Comparison of ENCODE assay signal across 21 cellular contexts in the genomic region with DNA sequence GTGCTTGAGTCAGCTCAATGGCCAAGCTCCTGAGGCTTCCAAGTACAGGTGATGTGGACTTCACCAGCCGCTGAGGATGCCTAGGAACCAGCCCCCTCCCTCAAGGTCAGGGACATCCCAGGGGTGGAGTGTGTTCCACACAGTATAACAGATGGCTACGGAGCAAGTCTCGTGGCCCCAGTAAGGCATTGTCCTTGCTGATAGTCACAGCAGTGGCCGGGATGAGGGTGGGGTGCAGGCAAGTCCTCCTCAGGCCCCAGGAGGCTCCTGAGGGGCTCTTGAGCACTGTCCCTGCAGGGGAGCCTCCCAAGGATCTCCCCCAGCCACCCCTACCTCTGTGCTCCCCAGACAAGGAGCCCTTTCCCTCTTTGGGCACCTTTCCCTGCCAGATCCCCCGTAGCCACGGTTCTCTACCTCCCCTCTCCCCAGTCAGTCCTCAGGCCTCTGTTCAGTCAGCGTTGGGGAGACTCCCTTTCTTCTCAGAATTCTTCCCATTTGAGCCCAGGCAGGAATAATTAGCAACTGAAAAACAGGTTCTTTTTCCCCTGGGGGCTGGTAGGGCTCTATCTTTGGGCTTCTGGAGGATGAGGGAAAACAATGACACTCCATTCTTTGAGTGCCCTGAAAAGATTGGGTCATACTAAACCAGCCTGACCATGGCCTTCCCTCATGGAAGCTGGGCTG. TPM values are rescaled to one million over a fixed set of nuclear protein-coding genes. Genes with fewer than 3 reads are reported as not detected.
DNase-seq lines count a peak whose midpoint lies in the region; ATAC-seq, FAIRE-seq and TF ChIP-seq lines count a peak whose summit lies in the region.
"Had no signal": no experiment of that assay in that cellular context is flagged by ENCODE, and none has a peak within 500 bp of the region (broad histone marks: within the 10 kb centered on the region; RNA-seq: fewer than 3 reads in every experiment).

No MANE protein-coding gene starts in this region.

- H4K20me1 ChIP-seq in K562 (replicated peaks; ENCODE audit: control insufficient read depth, insufficient read depth, low read length): no peaks in the 10 kb centered on the region
- H4K20me1 ChIP-seq in GM23248 (ENCODE audit: insufficient read depth): no peaks in the 10 kb centered on the region

- POLR2A ChIA-PET in K562 (lab: Yijun Ruan, JAX): no interaction called here

- no peak for TF ChIP-seq RAD21 in K562 (CRISPR knock-in tag; conservative IDR thresholded peaks at IDR 0.05 in 1 of 2, IDR thresholded peaks at IDR 0.05 in 1 of 2)

- H3K36me3 Mint-ChIP-seq in stimulated activated naive B cell treated with anti-CD40 and anti-IgM and Interleukin-4, amounts not matched to agents 10 μg/mL and 1 μg/mL and 100 μg/mL, for 72 hours: peaks cover 0 to 6% of the 10 kb centered on the region in 2 donors
- H3K36me3 Mint-ChIP-seq: CD8-positive, alpha-beta T cell had no signal

- H3K27ac Mint-ChIP-seq in stimulated activated naive B cell treated with anti-CD40 and anti-IgM and Interleukin-4, amounts not matched to agents 10 μg/mL and 1 μg/mL and 100 μg/mL, for 72 hours: peak overlapping the region; percentile 81
- H3K27ac Mint-ChIP-seq: CD8-positive, alpha-beta T cell had no signal

- intact Hi-C loops in K562 (cut with micrococcal nuclease): no loop called here
- intact Hi-C loops in heart left ventricle (cut with DNase I): no loop called here

- peaks cover 11 to 13% of the 10 kb centered on the region in 2 donors for H3K27me3 Mint-ChIP-seq in stimulated activated naive B cell treated with anti-CD40 and anti-IgM and Interleukin-4, amounts not matched to agents 10 μg/mL and 1 μg/mL and 100 μg/mL, for 72 hours

- H3K79me2 ChIP-seq in K562 (ENCODE audit: control insufficient read depth, insufficient read depth, low read length) (no peaks in the 10 kb centered on the region), GM23248 (ENCODE audit: insufficient read depth) (no peaks in the 10 kb centered on the region)

- CTCF ChIA-PET in K562 (lab: Yijun Ruan, JAX; ENCODE audit: low intra/inter-chr PET ratio): no interaction called here

- no peaks in the 10 kb centered on the region for H3K9me3 ChIP-seq in K562 (replicated peaks; ENCODE audit: control insufficient read depth, insufficient read depth, low read depth, low read length)
- H3K9me3 ChIP-seq in WERI-Rb-1 (ENCODE audit: severe bottlenecking): no peaks in the 10 kb centered on the region
- H3K9me3 ChIP-seq in GM23248 (ENCODE audit: low read depth): no peaks in the 10 kb centered on the region
- no peaks in the 10 kb centered on the region for H3K9me3 ChIP-seq in heart left ventricle
- H3K9me3 ChIP-seq: MG63 had no signal

- TF ChIP-seq EP300 in K562 (IDR thresholded peaks at IDR 0.05; ENCODE audit: low read length): no peak

- H3K27ac ChIP-seq in K562 (ENCODE audit: extremely low read depth, low read depth, low read length) (no peak overlapping the region), WERI-Rb-1 (no peak overlapping the region), GM23248 (no peak overlapping the region), heart left ventricle (no peak overlapping the region)

- in situ Hi-C loops in K562 (cut with MboI): no loop called here
- in situ Hi-C loops in GM23248 (cut with MboI): no loop called here

- no TSS peak for BruUV-seq in K562 (replicated peaks; lab: Mats Ljungman, UMichigan)

- peak; percentile 27; the same call in 2 of the 3 replicates for ATAC-seq in K562
- no peak for ATAC-seq in stimulated activated naive B cell treated with anti-CD40 and anti-IgM and Interleukin-4, amounts not matched to agents 10 μg/mL and 1 μg/mL and 100 μg/mL, for 72 hours (replicated peaks)
- ATAC-seq in heart left ventricle: no peak
- ATAC-seq: CD8-positive, alpha-beta T cell had no signal

- 0 out of 2 replicates have a peak, but pooled peaks cover under 1% of the 10 kb centered on the region for H3F3A ChIP-seq in GM23248 (ENCODE audit: insufficient read depth)

- H3K4me2 ChIP-seq in K562 (ENCODE audit: insufficient read depth, low read length): no peak overlapping the region
- H3K4me2 ChIP-seq in GM23248 (ENCODE audit: unreplicated experiment): no peak overlapping the region

- no peaks in the 10 kb centered on the region for H3K9me3 Mint-ChIP-seq in stimulated activated naive B cell treated with anti-CD40 and anti-IgM and Interleukin-4, amounts not matched to agents 10 μg/mL and 1 μg/mL and 100 μg/mL, for 72 hours
- H3K9me3 Mint-ChIP-seq: CD8-positive, alpha-beta T cell had no signal

- H2AFZ ChIP-seq in K562 (ENCODE audit: low read depth, low read length): no peak overlapping the region
- H2AFZ ChIP-seq in GM23248: no peak overlapping the region

- 0 out of 4 replicates have a peak overlapping the region, but pooled peaks of 1 of the 2 experiments have one; percentile 2 for H3K9ac ChIP-seq in K562 (ENCODE audit: insufficient read depth in 1 of 2, low read depth in 2 of 2, low read length in 2 of 2)
- no peak overlapping the region for H3K9ac ChIP-seq in GM23248

- peaks cover 3% of the 10 kb centered on the region for H3K9me1 ChIP-seq in K562 (ENCODE audit: control insufficient read depth, insufficient read depth, low read length)

- 8% methylated on average over 7 of the region's 7 CpGs for WGBS in K562 (ENCODE audit: insufficient coverage, low coverage, missing lambda C conversion rate)
- 65 to 76% methylated on average over 7 of the region's 7 CpGs for WGBS in GM23248 (ENCODE audit: low coverage in 1 of 2, low lambda C conversion rate in 2 of 2, missing lambda C conversion rate in 2 of 2), 2 experiments
- whole genome bisulfite sequencing in heart left ventricle, 4 donors: 73 to 81% (median 78%) methylated on average over 5 to 7 of the region's 7 CpGs

- peak overlapping the region in 1 of 2 donors; percentile 38 for H3K4me3 Mint-ChIP-seq in stimulated activated naive B cell treated with anti-CD40 and anti-IgM and Interleukin-4, amounts not matched to agents 10 μg/mL and 1 μg/mL and 100 μg/mL, for 72 hours
- H3K4me3 Mint-ChIP-seq: CD8-positive, alpha-beta T cell had no signal

- TF ChIP-seq CTCF in K562 (IDR thresholded peaks at IDR 0.05 in 2 of 3, conservative IDR thresholded peaks at IDR 0.05 in 1 of 3; ENCODE audit: insufficient read depth in 2 of 3, low read depth in 1 of 3, low read length in 3 of 3) (no peak), WERI-Rb-1 (IDR thresholded peaks at IDR 0.05; ENCODE audit: low read depth, low read length) (no peak), heart left ventricle (IDR thresholded peaks at IDR 0.05) (no peak)

- peaks cover 56% of the 10 kb centered on the region for H3K27me3 ChIP-seq in H7 (ENCODE audit: control insufficient read depth, insufficient read depth, low read length)
- H3K27me3 ChIP-seq in K562 (ENCODE audit: control insufficient read depth in 2 of 2, insufficient read depth in 2 of 2, low read length in 2 of 2): peaks cover 0 to 21% of the 10 kb centered on the region in 2 experiments; a peak in 1 of 5 replicates
- H3K27me3 ChIP-seq in WERI-Rb-1 (ENCODE audit: insufficient read depth, low read depth, severe bottlenecking): no peaks in the 10 kb centered on the region
- no peaks in the 10 kb centered on the region for H3K27me3 ChIP-seq in GM23248 (replicated peaks; ENCODE audit: insufficient read depth)
- H3K27me3 ChIP-seq in heart left ventricle: no peaks in the 10 kb centered on the region
- H3K27me3 ChIP-seq: MG63 had no signal

- H3K4me3 ChIP-seq in H7 (ENCODE audit: insufficient read depth, low read depth, low read length) (no peak overlapping the region), K562 (no peak overlapping the region), WERI-Rb-1 (ENCODE audit: low read depth, low read length) (no peak overlapping the region), GM23248 (no peak overlapping the region), heart left ventricle (no peak overlapping the region)
- H3K4me3 ChIP-seq: MG63 had no signal

- no peak for TF ChIP-seq POLR2A in K562 (conservative IDR thresholded peaks at IDR 0.05)
- TF ChIP-seq POLR2A in heart left ventricle (IDR thresholded peaks at IDR 0.05): no peak

- H3K9me2 ChIP-seq in GM23248 (ENCODE audit: insufficient read depth): no peaks in the 10 kb centered on the region

- peaks cover 0 to 2% of the 10 kb centered on the region in 2 experiments; a peak in 3 of 5 replicates for H3K4me1 ChIP-seq in K562 (replicated peaks in 1 of 2; ENCODE audit: control insufficient read depth in 2 of 2, insufficient read depth in 2 of 2, low read length in 2 of 2)
- H3K4me1 ChIP-seq in GM23248 (ENCODE audit: insufficient read depth): peaks cover 12% of the 10 kb centered on the region
- H3K4me1 ChIP-seq in heart left ventricle: peaks cover 0 to 18% (median under 1%) of the 10 kb centered on the region in 12 donors

- H3K4me1 Mint-ChIP-seq in stimulated activated naive B cell treated with anti-CD40 and anti-IgM and Interleukin-4, amounts not matched to agents 10 μg/mL and 1 μg/mL and 100 μg/mL, for 72 hours: peaks cover 34 to 40% of the 10 kb centered on the region in 2 donors

- H3K36me3 ChIP-seq in H7 (replicated peaks; ENCODE audit: control insufficient read depth, insufficient read depth, low read length) (no peaks in the 10 kb centered on the region), K562 (ENCODE audit: control insufficient read depth, insufficient read depth, low read length) (no peaks in the 10 kb centered on the region), WERI-Rb-1 (no peaks in the 10 kb centered on the region), GM23248 (ENCODE audit: low read depth) (no peaks in the 10 kb centered on the region), heart left ventricle (no peaks in the 10 kb centered on the region)
- H3K36me3 ChIP-seq: MG63 had no signal

- DNase-seq in H7: peak; percentile 82
- peak in 1 of 4 experiments; percentile 10 for DNase-seq in K562 (ENCODE audit: extremely low read depth in 1 of 4, low spot score in 3 of 4)
- peak; percentile 59 for DNase-seq in iPS-NIHi11 (ENCODE audit: low spot score)
- no peak for DNase-seq in stimulated activated naive B cell treated with anti-CD40 and anti-IgM and Interleukin-4, amounts not matched to agents 10 μg/mL and 1 μg/mL and 100 μg/mL, for 72 hours
- no peak for DNase-seq in WERI-Rb-1
- DNase-seq in GM23248: no peak
- DNase-seq in heart left ventricle: no peak
- DNase-seq: ACHN, DMS79 treated with DMSO at 0.1 percent for 48 hours, GDM1, MG63, NCI-H1092 treated with DMSO at 0.1 percent for 48 hours, NCI-H1694 treated with DMSO at 0.1 percent for 48 hours, NCI-H2171 treated with DMSO at 0.1 percent for 48 hours, NCI-H510A, NCI-H82, SIG-M5 had no signal

- FAIRE-seq in K562 (lab: Jason Lieb, UNC): no peak
- FAIRE-seq: D721Med, GM12892 had no signal

RNA-seq across cellular contexts. Expression of a gene that starts 7.1 kb away (rescaled TPM):
- not detected in 2 replicates for total RNA-seq in H7 (2014; rRNA removed; shearing (Covaris generic))
- total RNA-seq in K562 (2011; cell fraction: chromatin; rRNA removed; ENCODE audit: low replicate concordance): not detected in 2 replicates
- not detected in 2 replicates for total RNA-seq in K562 (2011; cell fraction: nucleolus; rRNA removed)
- not detected in 2 replicates for total RNA-seq in K562 (2011; cell fraction: nucleoplasm; rRNA removed)
- total RNA-seq in K562 (2014; rRNA removed) (not detected in 2 replicates), K562 (2014; rRNA removed; fragmentation: Illumina TruSeq; extraction: Trizol) (not detected in 2 replicates), K562 (2015; rRNA removed; fragmentation: Illumina TruSeq; extraction: Trizol) (not detected in 2 replicates), K562 (2021) (not detected in 2 replicates), heart left ventricle (under 1 TPM in 1 of 9 donors, not detected in 8; 0.52 TPM)
- polyA plus RNA-seq in K562 (2011; rRNA removed) (not detected in 2 replicates), K562 (2014; fragmentation: Illumina TruSeq; extraction: Trizol) (not detected in 2 replicates), K562 (2014; fragmentation: Nextera tagmentation; extraction: Ambion mirVana) (not detected), K562 (2014; rRNA removed) (not detected in 2 replicates), GM23248 (2016; fragmentation: Nextera tagmentation; extraction: Ambion mirVana) (not detected in 2 replicates), heart left ventricle (not detected)
- polyA plus RNA-seq in K562 (2011; cell fraction: cytosol; rRNA removed): not detected in 2 replicates
- polyA plus RNA-seq in K562 (2011; cell fraction: nucleus; rRNA removed): not detected in 2 replicates
- polyA plus RNA-seq in K562 (2012): not detected in 2 replicates
- polyA minus RNA-seq in K562 (2011; rRNA and poly(A)+ RNA removed): not detected in 2 replicates
- not detected in 2 replicates for polyA minus RNA-seq in K562 (2011; cell fraction: cytosol; rRNA and poly(A)+ RNA removed)
- not detected in 2 replicates for polyA minus RNA-seq in K562 (2011; cell fraction: nucleus; rRNA and poly(A)+ RNA removed)
- total RNA-seq in GM23248 (2014; rRNA removed; shearing (Covaris generic)): not detected in 2 replicates
- total RNA-seq: CD8-positive, alpha-beta T cell; RPMI7951 had no signal

RNA-seq across cellular contexts. Expression of a gene that starts 21.0 kb away (rescaled TPM):
- 0.30 and 0.90 TPM in 2 replicates for total RNA-seq in H7 (2014; rRNA removed; shearing (Covaris generic))
- not detected in 2 replicates for total RNA-seq in K562 (2011; cell fraction: chromatin; rRNA removed; ENCODE audit: low replicate concordance)
- total RNA-seq in K562 (2011; cell fraction: nucleolus; rRNA removed): not detected in 2 replicates
- not detected in 2 replicates for total RNA-seq in K562 (2011; cell fraction: nucleoplasm; rRNA removed)
- total RNA-seq in K562 (2014; rRNA removed) (not detected in 2 replicates), K562 (2014; rRNA removed; fragmentation: Illumina TruSeq; extraction: Trizol) (not detected in 2 replicates), K562 (2015; rRNA removed; fragmentation: Illumina TruSeq; extraction: Trizol) (not detected in 2 replicates), K562 (2021) (not detected in 2 replicates), heart left ventricle (under 1 TPM in 2 of 9 donors, not detected in 7; 0.14 to 0.28 TPM)
- polyA plus RNA-seq in K562 (2011; rRNA removed) (not detected in 2 replicates), K562 (2014; fragmentation: Illumina TruSeq; extraction: Trizol) (not detected in 2 replicates), K562 (2014; fragmentation: Nextera tagmentation; extraction: Ambion mirVana) (not detected), K562 (2014; rRNA removed) (not detected in 2 replicates), GM23248 (2016; fragmentation: Nextera tagmentation; extraction: Ambion mirVana) (0.14 and 0.16 TPM in 2 replicates), heart left ventricle (not detected)
- polyA plus RNA-seq in K562 (2011; cell fraction: cytosol; rRNA removed): not detected in 2 replicates
- polyA plus RNA-seq in K562 (2011; cell fraction: nucleus; rRNA removed): not detected in 2 replicates
- polyA plus RNA-seq in K562 (2012): not detected in 2 replicates
- not detected in 2 replicates for polyA minus RNA-seq in K562 (2011; rRNA and poly(A)+ RNA removed)
- polyA minus RNA-seq in K562 (2011; cell fraction: cytosol; rRNA and poly(A)+ RNA removed): not detected in 2 replicates
- not detected in 2 replicates for polyA minus RNA-seq in K562 (2011; cell fraction: nucleus; rRNA and poly(A)+ RNA removed)
- 0.13 TPM in 1 of 2 replicates, not detected in the other for total RNA-seq in GM23248 (2014; rRNA removed; shearing (Covaris generic))
- total RNA-seq: RPMI7951 had no signal

RNA-seq across cellular contexts. Expression of a gene that starts 29.0 kb away (rescaled TPM):
- 0.18 and 0.42 TPM in 2 replicates for total RNA-seq in H7 (2014; rRNA removed; shearing (Covaris generic))
- not detected in 2 replicates for total RNA-seq in K562 (2011; cell fraction: chromatin; rRNA removed; ENCODE audit: low replicate concordance)
- total RNA-seq in K562 (2011; cell fraction: nucleolus; rRNA removed): not detected in 2 replicates
- not detected in 2 replicates for total RNA-seq in K562 (2011; cell fraction: nucleoplasm; rRNA removed)
- not detected in 2 replicates for total RNA-seq in K562 (2014; rRNA removed)
- total RNA-seq in K562 (2014; rRNA removed; fragmentation: Illumina TruSeq; extraction: Trizol): not detected in 2 replicates
- total RNA-seq in K562 (2015; rRNA removed; fragmentation: Illumina TruSeq; extraction: Trizol): not detected in 2 replicates
- not detected in 2 replicates for total RNA-seq in K562 (2021)
- not detected in 2 replicates for polyA plus RNA-seq in K562 (2011; rRNA removed)
- not detected in 2 replicates for polyA plus RNA-seq in K562 (2011; cell fraction: cytosol; rRNA removed)
- not detected in 2 replicates for polyA plus RNA-seq in K562 (2011; cell fraction: nucleus; rRNA removed)
- polyA plus RNA-seq in K562 (2012): not detected in 2 replicates
- polyA plus RNA-seq in K562 (2014; fragmentation: Illumina TruSeq; extraction: Trizol): not detected in 2 replicates
- not detected for polyA plus RNA-seq in K562 (2014; fragmentation: Nextera tagmentation; extraction: Ambion mirVana)
- not detected in 2 replicates for polyA plus RNA-seq in K562 (2014; rRNA removed)
- polyA minus RNA-seq in K562 (2011; rRNA and poly(A)+ RNA removed): not detected in 2 replicates
- not detected in 2 replicates for polyA minus RNA-seq in K562 (2011; cell fraction: cytosol; rRNA and poly(A)+ RNA removed)
- not detected in 2 replicates for polyA minus RNA-seq in K562 (2011; cell fraction: nucleus; rRNA and poly(A)+ RNA removed)
- not detected in 2 replicates for total RNA-seq in GM23248 (2014; rRNA removed; shearing (Covaris generic))
- polyA plus RNA-seq in GM23248 (2016; fragmentation: Nextera tagmentation; extraction: Ambion mirVana): not detected in 2 replicates
- 10 to 100 TPM in 6 of 9 donors, 1 to 10 TPM in 3; 3.6 to 58.9 (median 12.4) TPM for total RNA-seq in heart left ventricle
- polyA plus RNA-seq in heart left ventricle: 10 to 100 TPM in 1 of 2 donors, 1 to 10 TPM in 1; 6.8 to 11.8 TPM
- total RNA-seq: RPMI7951 had no signal

RNA-seq across cellular contexts. Expression of a gene that starts 48.7 kb away (rescaled TPM):
- total RNA-seq in H7 (2014; rRNA removed; shearing (Covaris generic)): 21.4 and 22.6 TPM in 2 replicates
- total RNA-seq in K562 (2011; cell fraction: chromatin; rRNA removed; ENCODE audit: low replicate concordance): 53.2 and 120 TPM in 2 replicates
- total RNA-seq in K562 (2011; cell fraction: nucleolus; rRNA removed): 23.0 and 26.2 TPM in 2 replicates
- 66.9 and 102 TPM in 2 replicates for total RNA-seq in K562 (2011; cell fraction: nucleoplasm; rRNA removed)
- total RNA-seq in K562 (2014; rRNA removed) (24.5 and 25.2 TPM in 2 replicates), K562 (2014; rRNA removed; fragmentation: Illumina TruSeq; extraction: Trizol) (35.3 and 41.1 TPM in 2 replicates), K562 (2015; rRNA removed; fragmentation: Illumina TruSeq; extraction: Trizol) (39.3 and 39.7 TPM in 2 replicates), K562 (2021) (25.5 and 27.4 TPM in 2 replicates), heart left ventricle (10 to 100 TPM; 14.2 to 17.0 (median 15.0) TPM)
- polyA plus RNA-seq in K562 (2011; rRNA removed) (51.3 and 71.9 TPM in 2 replicates), K562 (2014; fragmentation: Illumina TruSeq; extraction: Trizol) (45.7 and 48.3 TPM in 2 replicates), K562 (2014; fragmentation: Nextera tagmentation; extraction: Ambion mirVana) (10 to 100 TPM in 1 of 2 experiments, 1 to 10 TPM in 1; 8.6 to 12.5 TPM), K562 (2014; rRNA removed) (46.1 and 48.7 TPM in 2 replicates), GM23248 (2016; fragmentation: Nextera tagmentation; extraction: Ambion mirVana) (17.9 and 19.0 TPM in 2 replicates), heart left ventricle (10 to 100 TPM; 14.8 to 25.5 TPM)
- 24.2 and 40.1 TPM in 2 replicates for polyA plus RNA-seq in K562 (2011; cell fraction: cytosol; rRNA removed)
- 43.7 and 48.1 TPM in 2 replicates for polyA plus RNA-seq in K562 (2011; cell fraction: nucleus; rRNA removed)
- 30.8 and 33.7 TPM in 2 replicates for polyA plus RNA-seq in K562 (2012)
- 45.0 and 48.8 TPM in 2 replicates for polyA minus RNA-seq in K562 (2011; rRNA and poly(A)+ RNA removed)
- polyA minus RNA-seq in K562 (2011; cell fraction: cytosol; rRNA and poly(A)+ RNA removed): 16.4 and 20.0 TPM in 2 replicates
- 20.3 and 21.3 TPM in 2 replicates for polyA minus RNA-seq in K562 (2011; cell fraction: nucleus; rRNA and poly(A)+ RNA removed)
- 10.0 and 14.6 TPM in 2 replicates for total RNA-seq in GM23248 (2014; rRNA removed; shearing (Covaris generic))

RNA-seq across cellular contexts. Expression of a gene that starts 55.4 kb away (rescaled TPM):
- 0.07 TPM in 1 of 2 replicates, not detected in the other for total RNA-seq in H7 (2014; rRNA removed; shearing (Covaris generic))
- not detected in 2 replicates for total RNA-seq in K562 (2011; cell fraction: chromatin; rRNA removed; ENCODE audit: low replicate concordance)
- total RNA-seq in K562 (2011; cell fraction: nucleolus; rRNA removed): not detected in 2 replicates
- not detected in 2 replicates for total RNA-seq in K562 (2011; cell fraction: nucleoplasm; rRNA removed)
- total RNA-seq in K562 (2014; rRNA removed) (not detected in 2 replicates), K562 (2014; rRNA removed; fragmentation: Illumina TruSeq; extraction: Trizol) (not detected in 2 replicates), K562 (2015; rRNA removed; fragmentation: Illumina TruSeq; extraction: Trizol) (not detected in 2 replicates), K562 (2021) (not detected in 2 replicates), heart left ventricle (1 to 10 TPM in 1 of 9 donors, under 1 TPM in 8; 0.37 to 1.0 (median 0.60) TPM)
- polyA plus RNA-seq in K562 (2011; rRNA removed) (not detected in 2 replicates), K562 (2014; fragmentation: Illumina TruSeq; extraction: Trizol) (not detected in 2 replicates), K562 (2014; fragmentation: Nextera tagmentation; extraction: Ambion mirVana) (not detected), K562 (2014; rRNA removed) (not detected in 2 replicates), GM23248 (2016; fragmentation: Nextera tagmentation; extraction: Ambion mirVana) (not detected in 2 replicates), heart left ventricle (under 1 TPM; 0.11 to 0.38 TPM)
- polyA plus RNA-seq in K562 (2011; cell fraction: cytosol; rRNA removed): not detected in 2 replicates
- not detected in 2 replicates for polyA plus RNA-seq in K562 (2011; cell fraction: nucleus; rRNA removed)
- polyA plus RNA-seq in K562 (2012): not detected in 2 replicates
- polyA minus RNA-seq in K562 (2011; rRNA and poly(A)+ RNA removed): not detected in 2 replicates
- polyA minus RNA-seq in K562 (2011; cell fraction: cytosol; rRNA and poly(A)+ RNA removed): not detected in 2 replicates
- polyA minus RNA-seq in K562 (2011; cell fraction: nucleus; rRNA and poly(A)+ RNA removed): not detected in 2 replicates
- not detected in 2 replicates for total RNA-seq in GM23248 (2014; rRNA removed; shearing (Covaris generic))
- total RNA-seq: RPMI7951 had no signal

Comparison
In these comparisons a context has a peak if more than half of its experiments do, and no peak if none do; other contexts are left out.
1. DNase-seq: peak in H7 (single experiment) and iPS-NIHi11 (single experiment); none in stimulated activated naive B cell treated with anti-CD40 and anti-IgM and Interleukin-4, amounts not matched to agents 10 μg/mL and 1 μg/mL and 100 μg/mL, for 72 hours (single experiment), WERI-Rb-1 (single experiment), GM23248 (single experiment) and heart left ventricle (0 of 5).